8 cellular contexts compared by ENCODE assay signal in genomic region chr13:38349386-38350113, GRCh38. TPM values are rescaled to one million over a fixed set of nuclear protein-coding genes. Genes with fewer than 3 reads are reported as not detected.
DNase-seq lines count a peak whose midpoint lies in the region; ATAC-seq lines count a peak whose summit lies in the region.

Gene UFM1 (plus strand): TSS chr13:38349851. CDS start chr13:38349920, 69 bp downstream.

- peak; percentile 94 for ATAC-seq in GM21360 (IDR thresholded peaks at IDR 0.05; ENCODE audit: unreplicated experiment)

- no peaks in the 10 kb centered on the region for H3K9me3 ChIP-seq in effector memory CD4-positive, alpha-beta T cell (ENCODE audit: control insufficient read depth, low read length)

- H3K4me3 ChIP-seq in effector memory CD4-positive, alpha-beta T cell (ENCODE audit: insufficient read depth, low read depth, low read length, poor library complexity, severe bottlenecking) = peak within 1 kb of the TSS; percentile 87

- H3K36me3 ChIP-seq in effector memory CD4-positive, alpha-beta T cell (ENCODE audit: control insufficient read depth, insufficient read depth, low read length) = peaks cover 3% of the 10 kb centered on the region

- DNase-seq in COLO668 (lab: John Stamatoyannopoulos, UW; ENCODE audit: unreplicated experiment) (peak; percentile 97), HT1080 (ENCODE audit: low read depth) (peak; percentile 85), NOMO-1 treated with DMSO at 0.1 percent for 48 hours (lab: John Stamatoyannopoulos, UW; ENCODE audit: unreplicated experiment) (peak; percentile 95), lung microvascular endothelial cell (ENCODE audit: low read depth in 2 of 2) (peak; percentile 94 to 97)
- DNase-seq in activated CD8-positive, alpha-beta memory T cell treated with anti-CD3 and anti-CD28 coated beads for 4 hours (ENCODE audit: low read depth in 2 of 2) = peak; percentile 67 to 77
- peak; percentile 75 to 82 (median 75) for DNase-seq in effector memory CD4-positive, alpha-beta T cell
- peak; percentile 71 to 79 (median 79) for DNase-seq in stimulated activated CD4-positive, alpha-beta T cell treated with anti-CD3 and anti-CD28 coated beads, TNF-alpha, amount 100 ng/mL, for 48 hours (ENCODE audit: low read depth in 3 of 3)

- H3K4me1 ChIP-seq in effector memory CD4-positive, alpha-beta T cell (ENCODE audit: control insufficient read depth, insufficient read depth, low read length, poor library complexity, severe bottlenecking) = peaks cover 8% of the 10 kb centered on the region

- H3K27ac ChIP-seq in effector memory CD4-positive, alpha-beta T cell (ENCODE audit: insufficient read depth, low read length, poor library complexity, severe bottlenecking) = peak within 1 kb of the TSS; percentile 88

- no peaks in the 10 kb centered on the region for H3K27me3 ChIP-seq in effector memory CD4-positive, alpha-beta T cell (replicated peaks; ENCODE audit: control insufficient read depth, insufficient read depth, low read length, poor library complexity, severe bottlenecking)

RNA-seq across cellular contexts. Expression of gene UFM1, which starts in this region (rescaled TPM):
- total RNA-seq in HT1080 (2014; rRNA removed; shearing (Covaris generic)) = 29.3 and 33.5 TPM in 2 replicates
- polyA plus RNA-seq in HT1080 (2015; cell fraction: cytosol; rRNA removed) = 49.3 and 56.4 TPM in 2 replicates
- 74.5 and 78.4 TPM in 2 replicates for polyA plus RNA-seq in HT1080 (2015; cell fraction: nucleus; rRNA removed)
- total RNA-seq in lung microvascular endothelial cell = 31.6 and 46.2 TPM in 2 replicates

Comparison
In these comparisons a context has a peak if more than half of its experiments do, and no peak if none do; other contexts are left out.
1. Peak in every context shown above with its lines: DNase-seq, ATAC-seq, H3K4me3 ChIP-seq and H3K27ac ChIP-seq.